19 cellular contexts compared by ENCODE assay signal in the genomic region with DNA sequence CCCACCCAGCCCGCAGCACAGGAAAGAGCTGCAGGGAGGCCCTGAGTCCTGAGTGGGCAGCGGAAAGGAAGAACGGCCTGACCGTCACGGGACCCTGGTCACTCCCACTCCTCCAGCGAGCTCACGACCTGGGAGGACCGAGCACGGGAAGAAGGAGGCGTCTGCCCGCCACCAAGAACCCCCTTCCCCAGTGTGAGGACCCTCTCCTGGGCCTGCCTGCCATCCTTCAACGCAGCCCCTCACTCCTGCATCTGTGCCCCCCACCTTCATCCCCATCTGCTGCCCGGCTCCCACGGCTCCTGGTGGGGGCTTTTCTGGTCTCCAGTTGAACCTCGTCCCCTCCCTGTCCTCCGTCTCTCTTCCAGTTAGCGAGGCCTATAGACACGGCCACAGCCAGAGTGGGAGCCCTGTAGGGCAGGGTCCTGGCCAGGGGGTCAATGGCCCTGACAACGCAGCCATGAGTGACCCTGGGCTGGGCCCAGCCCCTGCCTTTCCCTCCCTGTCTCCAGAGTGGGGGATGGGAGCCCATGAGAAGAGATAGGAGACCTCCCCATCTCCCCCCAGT.
"Had no signal": no experiment of that assay in that cellular context is flagged by ENCODE, and none has a peak within 500 bp of the region (broad histone marks: within the 10 kb centered on the region; RNA-seq: fewer than 3 reads in every experiment).

No MANE protein-coding gene starts in this region.

- H3K27me3 Mint-ChIP-seq: activated naive CD8-positive, alpha-beta T cell treated with anti-CD3 and anti-CD28 coated beads for 36 hours; naive thymus-derived CD4-positive, alpha-beta T cell had no signal

- DNase-seq: activated naive CD8-positive, alpha-beta T cell treated with anti-CD3 and anti-CD28 coated beads for 36 hours; activated T-cell treated with anti-CD3 and anti-CD28 coated beads for 4 hours; amygdala; cerebellar nuclear complex; cortex of kidney; effector CD8-positive, alpha-beta T cell; erythroblast; foreskin keratinocyte; kidney; naive thymus-derived CD4-positive, alpha-beta T cell; stimulated activated CD4-positive, alpha-beta T cell treated with anti-CD3 and anti-CD28 coated beads, Interleukin-2, amount 100 ng/mL, for 24 hours; T1000; testis; trophoblast cell had no signal

- H3K36me3 Mint-ChIP-seq: activated naive CD8-positive, alpha-beta T cell treated with anti-CD3 and anti-CD28 coated beads for 36 hours had no signal

- H3K27ac Mint-ChIP-seq: activated naive CD8-positive, alpha-beta T cell treated with anti-CD3 and anti-CD28 coated beads for 36 hours; stimulated activated effector memory CD8-positive, alpha-beta T cell treated with anti-CD3 and anti-CD28 coated beads, Interleukin-12 subunit alpha, Interleukin-12 subunit beta, amount 100 ng/mL, for 72 hours; T-helper 1 cell treated with Interleukin-12 subunit alpha and Interleukin-12 subunit beta and Interleukin-4 antibody, amounts not matched to agents 30 μg/mL and 1 μg/mL, for 36 hours; WTC11 had no signal

- ATAC-seq: foreskin keratinocyte; naive thymus-derived CD4-positive, alpha-beta T cell; pancreas; stimulated activated effector memory CD8-positive, alpha-beta T cell treated with anti-CD3 and anti-CD28 coated beads, Interleukin-12 subunit alpha, Interleukin-12 subunit beta, amount 100 ng/mL, for 72 hours; WTC11 had no signal

- H3K4me3 Mint-ChIP-seq: activated naive CD8-positive, alpha-beta T cell treated with anti-CD3 and anti-CD28 coated beads for 36 hours; naive thymus-derived CD4-positive, alpha-beta T cell; neural crest cell; stimulated activated effector memory CD8-positive, alpha-beta T cell treated with anti-CD3 and anti-CD28 coated beads, Interleukin-12 subunit alpha, Interleukin-12 subunit beta, amount 100 ng/mL, for 72 hours; T-helper 1 cell treated with Interleukin-12 subunit alpha and Interleukin-12 subunit beta and Interleukin-4 antibody, amounts not matched to agents 30 μg/mL and 1 μg/mL, for 36 hours; WTC11 had no signal

- H3K4me1 Mint-ChIP-seq: activated naive CD8-positive, alpha-beta T cell treated with anti-CD3 and anti-CD28 coated beads for 36 hours; neural crest cell; stimulated activated effector memory CD8-positive, alpha-beta T cell treated with anti-CD3 and anti-CD28 coated beads, Interleukin-12 subunit alpha, Interleukin-12 subunit beta, amount 100 ng/mL, for 72 hours had no signal
